Comparison of ENCODE assay signal across 1 cellular context in the genomic region with DNA sequence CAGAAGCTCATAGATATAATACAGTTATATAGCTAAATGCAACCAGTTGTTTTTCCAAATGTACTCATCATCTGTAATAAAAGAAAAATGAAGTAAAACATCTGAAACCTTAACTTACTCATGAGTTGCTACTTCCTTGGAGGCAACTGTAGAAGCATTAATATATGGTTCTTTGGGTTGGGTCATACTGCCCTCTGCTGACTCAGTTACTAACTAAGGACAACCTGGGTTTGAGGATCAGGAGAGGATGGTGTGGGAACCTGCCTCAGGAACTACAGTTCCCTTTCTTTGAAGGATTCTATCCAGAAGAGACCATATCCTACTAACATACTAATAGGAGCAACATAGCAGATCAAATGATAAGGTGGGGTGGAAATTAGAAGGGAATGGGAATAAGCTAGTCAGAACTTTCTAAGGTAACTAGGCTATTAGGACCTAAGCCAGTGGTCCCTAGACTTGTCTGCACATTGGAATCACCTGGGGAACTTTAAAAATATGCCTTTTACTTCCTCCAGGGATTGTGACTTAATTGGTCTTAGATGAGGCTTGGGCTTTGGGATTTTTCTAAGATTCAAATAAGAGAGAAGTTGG.
TF ChIP-seq lines count a peak whose summit lies in the region.

No MANE protein-coding gene starts in this region.

TF ChIP-seq in HEK293, 187 proteins besides CTCF, POLR2A, EP300 and RAD21 (continued from another document):
- TF ChIP-seq PRDM10 (tag by site-specific recombination; IDR thresholded peaks at IDR 0.05) = 0 out of 2 replicates have a peak, but pooled peaks have one; percentile 17
- TF ChIP-seq YY1 (tag by site-specific recombination; IDR thresholded peaks at IDR 0.05) = no peak
- TF ChIP-seq ZNF654 (tag by site-specific recombination; IDR thresholded peaks at IDR 0.05; ENCODE audit: low read depth) = peak; percentile 86
